8 cellular contexts compared by ENCODE assay signal in the genomic region with DNA sequence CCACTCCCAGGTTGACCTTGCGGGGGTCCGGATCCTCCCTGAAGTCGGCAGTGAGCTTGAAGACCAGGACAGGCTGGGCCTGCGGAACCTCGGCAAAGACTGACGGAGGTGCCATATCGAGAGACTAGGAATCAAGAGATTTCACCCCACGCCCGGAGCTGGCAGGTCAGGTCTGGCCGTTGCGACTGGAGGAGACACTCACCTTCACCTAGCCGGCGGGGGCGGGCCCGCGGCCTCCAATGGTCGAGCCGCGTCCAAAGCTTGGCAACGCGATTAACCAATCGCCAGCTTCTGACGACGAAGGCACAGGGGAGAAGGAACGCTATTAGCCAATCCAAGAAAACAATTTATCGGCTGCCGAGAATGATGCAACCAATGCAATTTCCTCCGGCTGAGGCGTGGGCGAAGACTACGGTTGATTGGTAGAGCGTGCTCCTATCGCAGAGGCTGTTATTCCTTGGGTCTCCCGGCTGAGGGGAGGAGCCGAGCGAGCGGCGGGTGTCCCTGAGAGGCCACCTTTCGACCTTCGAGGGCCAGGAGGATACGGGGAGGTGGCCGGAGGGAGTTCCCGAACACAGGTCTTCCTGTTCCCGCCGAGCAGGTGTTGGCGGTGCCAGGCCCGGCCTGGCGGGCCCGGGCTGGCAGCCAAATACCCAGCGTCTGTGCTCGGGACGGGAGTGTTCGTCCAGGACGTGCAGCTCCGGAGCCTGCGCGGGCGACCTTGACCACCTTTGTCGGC. TPM values are rescaled to one million over a fixed set of nuclear protein-coding genes. Genes with fewer than 3 reads are reported as not detected.
DNase-seq lines count a peak whose midpoint lies in the region; ATAC-seq and TF ChIP-seq lines count a peak whose summit lies in the region.

TSS of gene GOT1 (minus strand) at position 174 of the 739 bp plus-strand sequence. CDS start at position 115, 59 bp downstream.

- TF ChIP-seq POLR2A in GM19099 (IDR thresholded peaks at IDR 0.05; ENCODE audit: extremely low read depth, insufficient read length, low read depth): peak; percentile 78

- DNase-seq in AG20443 (ENCODE audit: low spot score) (peak; percentile 98), NCI-H510A (lab: John Stamatoyannopoulos, UW) (peak; percentile 99), cerebellum (ENCODE audit: low spot score) (peak; percentile 96), islet precursor cell (peak; percentile 99)
- peak; percentile 89 for DNase-seq in activated CD4-positive, alpha-beta T cell treated with anti-CD3 and anti-CD28 coated beads for 1 hour
- DNase-seq in stimulated activated CD4-positive, alpha-beta T cell treated with anti-CD3 and anti-CD28 coated beads, Interleukin-12 subunit alpha, Interleukin-12 subunit beta, amount 100 ng/mL, for 48 hours (ENCODE audit: low read depth in 2 of 3, low spot score in 1 of 3): peak; percentile 90 to 93 (median 92)

- peak; percentile 96 for ATAC-seq in HG03432 (IDR thresholded peaks at IDR 0.05; ENCODE audit: unreplicated experiment)

RNA-seq across cellular contexts. Expression of gene GOT1, which starts in this region (rescaled TPM):
- total RNA-seq in cerebellum: 23.4 TPM

Comparison
In these comparisons a context has a peak if more than half of its experiments do, and no peak if none do; other contexts are left out.
1. Peak in every context shown above with its lines: DNase-seq and ATAC-seq.